ENCODE assay signal across 16 cellular contexts in the genomic region with DNA sequence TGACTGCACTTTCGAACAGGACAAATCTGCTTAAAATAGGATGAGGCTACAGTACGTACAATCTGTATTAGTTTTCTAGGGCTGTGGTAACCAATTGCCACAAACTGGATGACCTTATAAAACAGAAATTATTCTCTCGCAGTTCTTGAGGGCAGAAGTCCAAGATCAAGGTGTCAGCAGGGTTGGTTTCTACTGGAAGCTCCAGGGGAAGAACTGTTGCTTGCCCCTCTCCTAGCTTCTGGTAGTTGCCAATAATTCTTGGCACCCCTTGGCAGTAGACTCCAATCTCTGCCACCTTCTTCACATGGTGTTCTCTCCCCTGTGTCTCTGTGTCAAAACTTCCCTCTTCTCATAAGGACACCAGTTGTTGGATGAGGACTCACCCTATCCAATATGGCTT. TPM values are rescaled to one million over a fixed set of nuclear protein-coding genes. Genes with fewer than 3 reads are reported as not detected.
DNase-seq lines count a peak whose midpoint lies in the region; ATAC-seq and TF ChIP-seq lines count a peak whose summit lies in the region.
"Had no signal": no experiment of that assay in that cellular context is flagged by ENCODE, and none has a peak within 500 bp of the region (broad histone marks: within the 10 kb centered on the region; RNA-seq: fewer than 3 reads in every experiment).

No MANE protein-coding gene starts in this region.

- no peak overlapping the region for H3K4me3 ChIP-seq in HEK293 (ENCODE audit: low read depth, low read length)

- H3K9me3 ChIP-seq in HEK293 (ENCODE audit: control insufficient read depth, insufficient read depth, low read depth, low read length), result no peaks in the 10 kb centered on the region
- H3K9me3 ChIP-seq: left ventricle myocardium inferior, SK-N-SH, thoracic aorta had no signal

- peaks cover 10% of the 10 kb centered on the region for H3K27me3 Mint-ChIP-seq in T-helper 1 cell treated with Interleukin-12 subunit alpha and Interleukin-12 subunit beta and Interleukin-4 antibody, amounts not matched to agents 30 μg/mL and 1 μg/mL, for 36 hours (ENCODE audit: low read depth)
- H3K27me3 Mint-ChIP-seq in activated naive CD8-positive, alpha-beta T cell treated with anti-CD3 and anti-CD28 coated beads, Interleukin-2, amount 10 ng/mL, durations not matched to agents 7 days and 5 days, result peaks cover 16% of the 10 kb centered on the region
- H3K27me3 Mint-ChIP-seq in natural killer cell treated with Interleukin-12 subunit alpha and Interleukin-12 subunit beta and Interleukin-15 and Interleukin-18, amount 100 ng/mL, for 72 hours, result peaks cover 8% of the 10 kb centered on the region in 2 donors

- no peaks in the 10 kb centered on the region for H3K36me3 Mint-ChIP-seq in T-helper 1 cell treated with Interleukin-12 subunit alpha and Interleukin-12 subunit beta and Interleukin-4 antibody, amounts not matched to agents 30 μg/mL and 1 μg/mL, for 36 hours (ENCODE audit: low read depth)
- H3K36me3 Mint-ChIP-seq in activated naive CD8-positive, alpha-beta T cell treated with anti-CD3 and anti-CD28 coated beads, Interleukin-2, amount 10 ng/mL, durations not matched to agents 7 days and 5 days, result no peaks in the 10 kb centered on the region
- H3K36me3 Mint-ChIP-seq in natural killer cell treated with Interleukin-12 subunit alpha and Interleukin-12 subunit beta and Interleukin-15 and Interleukin-18, amount 100 ng/mL, for 72 hours, result no peaks in the 10 kb centered on the region

- H3K4me3 Mint-ChIP-seq in T-helper 1 cell treated with Interleukin-12 subunit alpha and Interleukin-12 subunit beta and Interleukin-4 antibody, amounts not matched to agents 30 μg/mL and 1 μg/mL, for 36 hours, result peak overlapping the region; percentile 84
- peak overlapping the region; percentile 76 for H3K4me3 Mint-ChIP-seq in activated naive CD8-positive, alpha-beta T cell treated with anti-CD3 and anti-CD28 coated beads, Interleukin-2, amount 10 ng/mL, durations not matched to agents 7 days and 5 days
- H3K4me3 Mint-ChIP-seq in natural killer cell treated with Interleukin-12 subunit alpha and Interleukin-12 subunit beta and Interleukin-15 and Interleukin-18, amount 100 ng/mL, for 72 hours, result peak overlapping the region; percentile 92

- no peak for ATAC-seq in activated naive CD8-positive, alpha-beta T cell treated with anti-CD3 and anti-CD28 coated beads, Interleukin-2, amount 10 ng/mL, durations not matched to agents 7 days and 5 days (ENCODE audit: low read depth)
- no peak for ATAC-seq in natural killer cell treated with Interleukin-12 subunit alpha and Interleukin-12 subunit beta and Interleukin-15 and Interleukin-18, amount 100 ng/mL, for 72 hours
- no peak for ATAC-seq in GM18907 (IDR thresholded peaks at IDR 0.05; ENCODE audit: unreplicated experiment)
- no peak for ATAC-seq in GM21825 (IDR thresholded peaks at IDR 0.05; ENCODE audit: unreplicated experiment)

- no peaks in the 10 kb centered on the region; the same call in 1 of the 2 replicates for H3K4me1 ChIP-seq in HEK293 (ENCODE audit: control insufficient read depth, insufficient read depth, low read length)

- H3K27ac Mint-ChIP-seq in T-helper 1 cell treated with Interleukin-12 subunit alpha and Interleukin-12 subunit beta and Interleukin-4 antibody, amounts not matched to agents 30 μg/mL and 1 μg/mL, for 36 hours, result no peak overlapping the region
- no peak overlapping the region for H3K27ac Mint-ChIP-seq in activated naive CD8-positive, alpha-beta T cell treated with anti-CD3 and anti-CD28 coated beads, Interleukin-2, amount 10 ng/mL, durations not matched to agents 7 days and 5 days
- no peak overlapping the region for H3K27ac Mint-ChIP-seq in natural killer cell treated with Interleukin-12 subunit alpha and Interleukin-12 subunit beta and Interleukin-15 and Interleukin-18, amount 100 ng/mL, for 72 hours

- DNase-seq in T-helper 1 cell, result no peak
- DNase-seq in activated naive CD8-positive, alpha-beta T cell treated with anti-CD3 and anti-CD28 coated beads, Interleukin-2, amount 10 ng/mL, durations not matched to agents 7 days and 5 days, result no peak
- no peak for DNase-seq in natural killer cell treated with Interleukin-12 subunit alpha and Interleukin-12 subunit beta and Interleukin-15 and Interleukin-18, amount 100 ng/mL, for 72 hours (ENCODE audit: low spot score)
- no peak for DNase-seq in NK-92 (lab: John Stamatoyannopoulos, UW; ENCODE audit: unreplicated experiment)
- DNase-seq: 8988T; activated CD4-positive, CD25-positive, alpha-beta regulatory T cell treated with anti-CD3 and anti-CD28 coated beads, Interleukin-2, amount 50 U/mL, for 72 hours; left ventricle myocardium inferior; MM.1S; occipital lobe; SK-N-SH; stimulated activated CD4-positive, alpha-beta T cell treated with anti-CD3 and anti-CD28 coated beads, Interleukin-12 subunit alpha, Interleukin-12 subunit beta, amount 100 ng/mL, for 4 hours had no signal

- H3K27ac ChIP-seq in HEK293 (ENCODE audit: extremely low read depth, low read depth, low read length), result no peak overlapping the region
- H3K27ac ChIP-seq: left ventricle myocardium inferior, thoracic aorta had no signal

- H3K36me3 ChIP-seq in HEK293 (ENCODE audit: control insufficient read depth in 2 of 2, insufficient read depth in 1 of 2, low read length in 2 of 2), result no peaks in the 10 kb centered on the region
- H3K36me3 ChIP-seq: left ventricle myocardium inferior, thoracic aorta had no signal

- CTCF ChIA-PET in HEK293 (lab: Yijun Ruan, JAX), result no interaction called here

- POLR2A ChIA-PET in HEK293 (lab: Yijun Ruan, JAX), result no interaction called here
- POLR2A ChIA-PET in activated naive CD8-positive, alpha-beta T cell treated with anti-CD3 and anti-CD28 coated beads, Interleukin-2, amount 10 ng/mL, durations not matched to agents 7 days and 5 days (lab: Charles Lee), result no interaction called here

- TF ChIP-seq CTCF in HEK293 (tag by site-specific recombination; IDR thresholded peaks at IDR 0.05), result no peak

- no peaks in the 10 kb centered on the region for H3K9me3 Mint-ChIP-seq in T-helper 1 cell treated with Interleukin-12 subunit alpha and Interleukin-12 subunit beta and Interleukin-4 antibody, amounts not matched to agents 30 μg/mL and 1 μg/mL, for 36 hours
- H3K9me3 Mint-ChIP-seq in activated naive CD8-positive, alpha-beta T cell treated with anti-CD3 and anti-CD28 coated beads, Interleukin-2, amount 10 ng/mL, durations not matched to agents 7 days and 5 days, result no peaks in the 10 kb centered on the region
- H3K9me3 Mint-ChIP-seq in natural killer cell treated with Interleukin-12 subunit alpha and Interleukin-12 subunit beta and Interleukin-15 and Interleukin-18, amount 100 ng/mL, for 72 hours, result no peaks in the 10 kb centered on the region

- H3K4me1 Mint-ChIP-seq in T-helper 1 cell treated with Interleukin-12 subunit alpha and Interleukin-12 subunit beta and Interleukin-4 antibody, amounts not matched to agents 30 μg/mL and 1 μg/mL, for 36 hours (ENCODE audit: low read depth), result peaks cover 5% of the 10 kb centered on the region
- peaks cover 2% of the 10 kb centered on the region for H3K4me1 Mint-ChIP-seq in activated naive CD8-positive, alpha-beta T cell treated with anti-CD3 and anti-CD28 coated beads, Interleukin-2, amount 10 ng/mL, durations not matched to agents 7 days and 5 days
- peaks cover 0 to 2% of the 10 kb centered on the region in 2 donors for H3K4me1 Mint-ChIP-seq in natural killer cell treated with Interleukin-12 subunit alpha and Interleukin-12 subunit beta and Interleukin-15 and Interleukin-18, amount 100 ng/mL, for 72 hours (ENCODE audit: low read depth in 2 of 2)

TF ChIP-seq in HEK293, 187 proteins besides CTCF, POLR2A, EP300 and RAD21:
- no peak for TF ChIP-seq ZNF510 (tag by site-specific recombination; IDR thresholded peaks at IDR 0.05; ENCODE audit: insufficient replicate concordance)
- TF ChIP-seq ZNF600 (tag by site-specific recombination; IDR thresholded peaks at IDR 0.05), result no peak
- peak; percentile 84 for TF ChIP-seq ZNF548 (tag by site-specific recombination; IDR thresholded peaks at IDR 0.05)
- TF ChIP-seq, protein P1, sequence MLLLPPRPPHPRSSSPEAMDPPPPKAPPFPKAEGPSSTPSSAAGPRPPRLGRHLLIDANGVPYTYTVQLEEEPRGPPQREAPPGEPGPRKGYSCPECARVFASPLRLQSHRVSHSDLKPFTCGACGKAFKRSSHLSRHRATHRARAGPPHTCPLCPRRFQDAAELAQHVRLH (tag by site-specific recombination; IDR thresholded peaks at IDR 0.05), result no peak
TF ChIP-seq in HEK293: peak in this region for 1.

RNA-seq across cellular contexts. Expression of gene AK7, which starts 1.4 kb away (rescaled TPM):
- total RNA-seq in activated naive CD8-positive, alpha-beta T cell treated with anti-CD3 and anti-CD28 coated beads, Interleukin-2, amount 10 ng/mL, durations not matched to agents 7 days and 5 days, result under 1 TPM; 0.37 to 0.64 TPM
- total RNA-seq in natural killer cell treated with Interleukin-12 subunit alpha and Interleukin-12 subunit beta and Interleukin-15 and Interleukin-18, amount 100 ng/mL, for 72 hours, result not detected

RNA-seq across cellular contexts. Expression of gene GSKIP, which starts 30.0 kb away (rescaled TPM):
- total RNA-seq in activated naive CD8-positive, alpha-beta T cell treated with anti-CD3 and anti-CD28 coated beads, Interleukin-2, amount 10 ng/mL, durations not matched to agents 7 days and 5 days, result 10 to 100 TPM; 16.9 to 20.1 TPM
- total RNA-seq in natural killer cell treated with Interleukin-12 subunit alpha and Interleukin-12 subunit beta and Interleukin-15 and Interleukin-18, amount 100 ng/mL, for 72 hours, result 10 to 100 TPM; 15.2 to 25.5 TPM

RNA-seq across cellular contexts. Expression of gene ATG2B, which starts 30.2 kb away (rescaled TPM):
- 10 to 100 TPM; 15.9 to 19.7 TPM for total RNA-seq in activated naive CD8-positive, alpha-beta T cell treated with anti-CD3 and anti-CD28 coated beads, Interleukin-2, amount 10 ng/mL, durations not matched to agents 7 days and 5 days
- total RNA-seq in natural killer cell treated with Interleukin-12 subunit alpha and Interleukin-12 subunit beta and Interleukin-15 and Interleukin-18, amount 100 ng/mL, for 72 hours, result 10 to 100 TPM; 19.1 to 31.8 TPM
